ENCODE assay signal across 1 cellular context in genomic region chr6:22323848-22324247, GRCh38.
TF ChIP-seq lines count a peak whose summit lies in the region.

No MANE protein-coding gene starts in this region.

TF ChIP-seq in IMR-90, 13 proteins besides CTCF, POLR2A, EP300 and RAD21:
- TF ChIP-seq MAFK (IDR thresholded peaks at IDR 0.05; ENCODE audit: low read depth, low read length) (no peak), RCOR1 (IDR thresholded peaks at IDR 0.05; ENCODE audit: insufficient replicate concordance, low read length) (no peak), SMC3 (IDR thresholded peaks at IDR 0.05; ENCODE audit: low read depth, low read length) (no peak), USF2 (IDR thresholded peaks at IDR 0.05; ENCODE audit: low read depth, low read length) (no peak), MAZ (IDR thresholded peaks at IDR 0.05; ENCODE audit: borderline replicate concordance, low read depth, low read length) (no peak), CHD1 (IDR thresholded peaks at IDR 0.05; ENCODE audit: low read depth, low read length) (no peak), FOS (IDR thresholded peaks at IDR 0.05; ENCODE audit: low read depth, low read length) (no peak), NFE2L2 (IDR thresholded peaks at IDR 0.05; ENCODE audit: low read depth, low read length) (no peak), MXI1 (IDR thresholded peaks at IDR 0.05; ENCODE audit: borderline replicate concordance, low read depth, low read length) (no peak), CEBPB (IDR thresholded peaks at IDR 0.05; ENCODE audit: low read depth, low read length) (no peak), RFX5 (IDR thresholded peaks at IDR 0.05; ENCODE audit: low read depth, low read length) (no peak), ELK1 (IDR thresholded peaks at IDR 0.05; ENCODE audit: borderline replicate concordance, low read depth, low read length) (no peak), BHLHE40 (IDR thresholded peaks at IDR 0.05; ENCODE audit: low read depth, low read length) (no peak)
